Comparison of ENCODE assay signal across 17 cellular contexts in the genomic region with DNA sequence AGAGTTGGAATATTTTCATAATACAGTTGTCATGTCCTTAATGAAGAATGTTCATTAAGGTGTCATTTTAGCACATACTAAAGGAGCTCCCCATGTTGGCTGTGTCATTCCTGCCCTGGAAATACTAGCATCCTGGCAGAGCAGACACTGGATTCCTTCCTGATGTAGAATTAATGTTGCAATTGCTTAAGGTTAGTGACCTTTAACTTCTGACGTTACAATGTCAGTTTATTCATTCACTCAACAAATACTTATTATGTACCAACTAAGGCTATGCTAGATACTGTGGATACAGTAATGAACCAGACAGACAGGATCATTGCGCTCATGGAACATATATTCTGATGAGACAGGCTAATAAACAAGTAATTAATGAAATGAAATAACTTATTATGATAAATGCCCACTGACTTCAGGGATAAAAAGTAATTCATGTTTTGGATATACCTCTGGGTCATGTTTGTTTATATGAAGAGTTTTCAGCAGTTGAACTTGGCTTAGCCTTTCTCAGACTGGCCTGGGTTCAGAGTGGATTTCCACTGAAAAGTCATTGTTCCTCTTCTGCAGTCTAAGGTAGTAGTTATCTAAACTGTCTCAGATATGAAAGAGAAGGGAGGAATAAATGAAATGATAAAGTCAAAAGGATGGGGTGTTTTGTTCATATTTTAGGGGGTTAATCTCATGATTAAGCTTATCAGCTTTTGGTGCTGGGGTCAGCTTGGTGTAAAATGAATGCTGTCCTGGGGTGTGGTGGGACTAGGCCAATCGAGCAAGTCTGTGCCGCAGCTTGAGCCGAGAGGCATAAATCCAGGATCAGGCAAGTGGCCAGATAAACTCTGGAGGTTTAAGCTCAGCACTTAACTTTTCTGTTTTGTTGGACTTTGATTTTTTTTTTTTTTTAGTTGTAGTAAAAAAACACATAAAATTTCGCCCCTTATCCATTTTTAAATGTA. TPM values are rescaled to one million over a fixed set of nuclear protein-coding genes. Genes with fewer than 3 reads are reported as not detected.
DNase-seq lines count a peak whose midpoint lies in the region; ATAC-seq, FAIRE-seq and TF ChIP-seq lines count a peak whose summit lies in the region.
"Had no signal": no experiment of that assay in that cellular context is flagged by ENCODE, and none has a peak within 500 bp of the region (broad histone marks: within the 10 kb centered on the region; RNA-seq: fewer than 3 reads in every experiment).

No MANE protein-coding gene starts in this region.

- no peak overlapping the region for H3K4me3 ChIP-seq in choroid plexus epithelial cell (ENCODE audit: low read depth, low read length)
- H3K4me3 ChIP-seq in right lobe of liver: no peak overlapping the region
- no peak overlapping the region for H3K4me3 ChIP-seq in testis
- H3K4me3 ChIP-seq: K562, neural progenitor cell, upper lobe of left lung had no signal

- intact Hi-C loops in right lobe of liver (cut with DNase I) (no loop called here), testis (cut with DNase I; ENCODE audit: low total_unique reads) (no loop called here)

- peaks cover 6 to 30% of the 10 kb centered on the region in 2 donors for H3K36me3 Mint-ChIP-seq in activated T-cell treated with anti-CD3 and anti-CD28 coated beads, Interleukin-2, amount 50 U/mL, for 72 hours (ENCODE audit: insufficient read depth in 2 of 2)

- H3K9me3 Mint-ChIP-seq in activated T-cell treated with anti-CD3 and anti-CD28 coated beads, Interleukin-2, amount 50 U/mL, for 72 hours: no peaks in the 10 kb centered on the region
- H3K9me3 Mint-ChIP-seq: activated naive CD8-positive, alpha-beta T cell treated with anti-CD3 and anti-CD28 coated beads, Interleukin-2, amount 10 ng/mL, durations not matched to agents 7 days and 5 days; neural progenitor cell had no signal

- DNase-seq in activated T-cell treated with anti-CD3 and anti-CD28 coated beads, Interleukin-2, amount 50 U/mL, for 72 hours: no peak
- no peak for DNase-seq in activated T-cell treated with anti-CD3 and anti-CD28 coated beads, Interleukin-2, amount 50 U/mL, for 48 hours
- peak; percentile 43 for DNase-seq in choroid plexus epithelial cell (ENCODE audit: low read depth)
- DNase-seq in right lobe of liver: peak in 1 of 3 donors; percentile 69
- DNase-seq in testis: peak; percentile 44
- no peak for DNase-seq in RCC 7860 (ENCODE audit: low spot score)
- DNase-seq in islet precursor cell: no peak
- DNase-seq: activated CD8-positive, alpha-beta memory T cell treated with anti-CD3 and anti-CD28 coated beads, Interleukin-2, amount 50 U/mL, for 4 hours; activated naive CD8-positive, alpha-beta T cell treated with anti-CD3 and anti-CD28 coated beads, Interleukin-2, amount 10 ng/mL, durations not matched to agents 7 days and 5 days; DMS153; NCI-H187 treated with DMSO at 0.1 percent for 48 hours; upper lobe of left lung had no signal

- peak overlapping the region; percentile 58 for H3K27ac Mint-ChIP-seq in activated T-cell treated with anti-CD3 and anti-CD28 coated beads, Interleukin-2, amount 50 U/mL, for 72 hours
- H3K27ac Mint-ChIP-seq: neural progenitor cell had no signal

- peaks cover 0 to 12% (median 0%) of the 10 kb centered on the region in 4 donors for H3K36me3 ChIP-seq in right lobe of liver
- no peaks in the 10 kb centered on the region for H3K36me3 ChIP-seq in testis (ENCODE audit: low read depth, missing control alignments)
- H3K36me3 ChIP-seq: neural progenitor cell had no signal

- no peak overlapping the region for H3K4me3 Mint-ChIP-seq in activated T-cell treated with anti-CD3 and anti-CD28 coated beads, Interleukin-2, amount 50 U/mL, for 72 hours
- H3K4me3 Mint-ChIP-seq: activated naive CD8-positive, alpha-beta T cell treated with anti-CD3 and anti-CD28 coated beads, Interleukin-2, amount 10 ng/mL, durations not matched to agents 7 days and 5 days; neural progenitor cell had no signal

- TF ChIP-seq CTCF in choroid plexus epithelial cell (conservative IDR thresholded peaks at IDR 0.05; ENCODE audit: low read depth, low read length): no peak
- TF ChIP-seq CTCF in right lobe of liver (IDR thresholded peaks at IDR 0.05): no peak
- no peak for TF ChIP-seq CTCF in testis (IDR thresholded peaks at IDR 0.05)

- TF ChIP-seq POLR2A in right lobe of liver (IDR thresholded peaks at IDR 0.05) (no peak), testis (IDR thresholded peaks at IDR 0.05) (no peak)

- peaks cover 58% of the 10 kb centered on the region for H3K4me1 Mint-ChIP-seq in activated T-cell treated with anti-CD3 and anti-CD28 coated beads, Interleukin-2, amount 50 U/mL, for 72 hours (ENCODE audit: low read depth)

- 30% methylated on average over 6 of the region's 6 CpGs for WGBS in right lobe of liver (ENCODE audit: insufficient coverage, low coverage, low lambda C conversion rate, missing lambda C conversion rate)
- WGBS in testis, 2 donors: 50 to 62% methylated on average over 6 of the region's 6 CpGs

- H3K9me3 ChIP-seq in right lobe of liver (no peaks in the 10 kb centered on the region), testis (no peaks in the 10 kb centered on the region)
- H3K9me3 ChIP-seq: upper lobe of left lung had no signal

- H3K4me1 ChIP-seq in right lobe of liver (peaks cover 0 to 70% (median 22%) of the 10 kb centered on the region in 4 donors), testis (peaks cover 6% of the 10 kb centered on the region)

- FAIRE-seq in RCC 7860 (lab: Jason Lieb, UNC): no peak
- FAIRE-seq: colon, K562, keratinocyte had no signal

- H3K27ac ChIP-seq in right lobe of liver (peak overlapping the region; percentile 43 to 94 (median 93)), testis (no peak overlapping the region)
- H3K27ac ChIP-seq: neural progenitor cell had no signal

- H3K27me3 Mint-ChIP-seq in activated T-cell treated with anti-CD3 and anti-CD28 coated beads, Interleukin-2, amount 50 U/mL, for 72 hours (ENCODE audit: low read depth): no peaks in the 10 kb centered on the region
- H3K27me3 Mint-ChIP-seq: activated naive CD8-positive, alpha-beta T cell treated with anti-CD3 and anti-CD28 coated beads, Interleukin-2, amount 10 ng/mL, durations not matched to agents 7 days and 5 days had no signal

- H3K27me3 ChIP-seq in right lobe of liver: no peaks in the 10 kb centered on the region
- H3K27me3 ChIP-seq in testis: no peaks in the 10 kb centered on the region
- H3K27me3 ChIP-seq: neural progenitor cell, upper lobe of left lung had no signal

- ATAC-seq in activated T-cell treated with anti-CD3 and anti-CD28 coated beads, Interleukin-2, amount 50 U/mL, for 72 hours (replicated peaks in 1 of 2): no peak
- peak; percentile 82 to 89 (median 86) for ATAC-seq in right lobe of liver
- ATAC-seq in GM18519 (IDR thresholded peaks at IDR 0.05; ENCODE audit: low FRiP score, unreplicated experiment): no peak
- ATAC-seq: K562 had no signal

RNA-seq across cellular contexts. Expression of a gene that starts 43.3 kb away (rescaled TPM):
- under 1 TPM; 0.58 to 0.60 TPM for total RNA-seq in activated T-cell treated with anti-CD3 and anti-CD28 coated beads, Interleukin-2, amount 50 U/mL, for 72 hours
- total RNA-seq in right lobe of liver: under 1 TPM; 0.12 to 0.23 (median 0.15) TPM
- total RNA-seq in testis: 1 to 10 TPM; 1.4 to 2.4 TPM
- 2.3 TPM for polyA plus RNA-seq in testis (ENCODE audit: insufficient read depth, low read depth, low replicate concordance)
- polyA plus RNA-seq: keratinocyte had no signal

RNA-seq across cellular contexts. Expression of a gene that starts 48.8 kb away (rescaled TPM):
- 10 to 100 TPM; 64.0 to 74.3 TPM for total RNA-seq in activated T-cell treated with anti-CD3 and anti-CD28 coated beads, Interleukin-2, amount 50 U/mL, for 72 hours
- total RNA-seq in right lobe of liver (10 to 100 TPM; 21.9 to 36.1 (median 28.1) TPM), testis (10 to 100 TPM; 69.1 to 83.9 TPM)
- polyA plus RNA-seq in testis (ENCODE audit: insufficient read depth, low read depth, low replicate concordance): 70.0 TPM

Comparison
In these comparisons a context has a peak if more than half of its experiments do, and no peak if none do; other contexts are left out.
1. ATAC-seq: peak in right lobe of liver (4 of 4); none in activated T-cell treated with anti-CD3 and anti-CD28 coated beads, Interleukin-2, amount 50 U/mL, for 72 hours (0 of 2) and GM18519 (single experiment).
2. DNase-seq: peak in choroid plexus epithelial cell (single experiment) and testis (single experiment); none in activated T-cell treated with anti-CD3 and anti-CD28 coated beads, Interleukin-2, amount 50 U/mL, for 72 hours (0 of 2), activated T-cell treated with anti-CD3 and anti-CD28 coated beads, Interleukin-2, amount 50 U/mL, for 48 hours (0 of 2), RCC 7860 (single experiment) and islet precursor cell (single experiment).
3. H3K27ac ChIP-seq: peak in right lobe of liver (3 of 3); none in testis (0 of 2).